In the genomic region with DNA sequence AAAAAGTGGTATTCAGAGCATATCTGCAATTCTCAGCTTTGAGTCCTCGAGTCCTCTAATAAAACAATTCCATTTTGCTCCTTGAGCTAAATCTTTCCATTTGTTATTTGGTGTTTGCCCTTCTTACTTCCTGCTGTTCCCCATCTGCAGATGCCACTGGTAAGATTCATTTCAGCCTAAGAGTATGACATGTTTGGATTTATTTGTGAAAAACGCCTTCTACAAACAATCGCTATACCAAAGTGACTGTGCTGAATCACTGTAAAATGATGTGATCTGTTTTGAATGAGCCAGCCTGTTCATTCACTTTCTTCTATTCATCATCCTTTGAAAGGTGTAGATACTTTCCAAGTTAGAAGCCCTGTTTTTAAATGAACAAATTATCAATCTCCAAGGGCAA, we compare ENCODE assay signal across 16 cellular contexts. TPM values are rescaled to one million over a fixed set of nuclear protein-coding genes. Genes with fewer than 3 reads are reported as not detected.
DNase-seq lines count a peak whose midpoint lies in the region; ATAC-seq and TF ChIP-seq lines count a peak whose summit lies in the region.
"Had no signal": no experiment of that assay in that cellular context is flagged by ENCODE, and none has a peak within 500 bp of the region (broad histone marks: within the 10 kb centered on the region; RNA-seq: fewer than 3 reads in every experiment).

No MANE protein-coding gene starts in this region.

- TF ChIP-seq CTCF in RWPE2 (IDR thresholded peaks at IDR 0.05; ENCODE audit: poor library complexity, severe bottlenecking) (no peak), fibroblast of lung (conservative IDR thresholded peaks at IDR 0.05 in 1 of 2, IDR thresholded peaks at IDR 0.05 in 1 of 2; ENCODE audit: low read depth in 1 of 2, low read length in 2 of 2) (no peak), type B pancreatic cell (conservative IDR thresholded peaks at IDR 0.05) (no peak)

- H3K4me3 Mint-ChIP-seq in type B pancreatic cell (peak overlapping the region; percentile 3), T-cell (no peak overlapping the region)
- H3K4me3 Mint-ChIP-seq in activated CD4-positive, alpha-beta T cell treated with anti-CD3 and anti-CD28 coated beads for 36 hours: no peak overlapping the region
- H3K4me3 Mint-ChIP-seq: activated CD4-positive, alpha-beta memory T cell treated with anti-CD3 and anti-CD28 coated beads for 36 hours had no signal

- no peak overlapping the region for H3K4me3 ChIP-seq in RWPE2 (ENCODE audit: severe bottlenecking)
- H3K4me3 ChIP-seq in fibroblast of lung (replicated peaks in 1 of 4; ENCODE audit: control extremely low read depth in 1 of 4, insufficient read depth in 1 of 4, low read depth in 3 of 4, low read length in 4 of 4): no peak overlapping the region
- H3K4me3 ChIP-seq: adrenal gland, MG63 had no signal

- peak overlapping the region; percentile 48 for H3K4me2 ChIP-seq in fibroblast of lung (ENCODE audit: extremely low read depth, insufficient read depth, low read length)

- H3K36me3 ChIP-seq in RWPE2 (ENCODE audit: low read depth) (no peaks in the 10 kb centered on the region), fibroblast of lung (ENCODE audit: control insufficient read depth, insufficient read depth, low read length) (no peaks in the 10 kb centered on the region)
- H3K36me3 ChIP-seq: adrenal gland, MG63 had no signal

- peak overlapping the region; percentile 7 for H2AFZ ChIP-seq in fibroblast of lung (ENCODE audit: low read length)

- H3K27me3 Mint-ChIP-seq in type B pancreatic cell (peaks cover 35% of the 10 kb centered on the region), T-cell (peaks cover 9 to 18% of the 10 kb centered on the region in 2 donors)
- H3K27me3 Mint-ChIP-seq in activated CD4-positive, alpha-beta T cell treated with anti-CD3 and anti-CD28 coated beads for 36 hours: peaks cover 14% of the 10 kb centered on the region

- H3K4me1 ChIP-seq in RWPE2 (ENCODE audit: insufficient read depth, poor library complexity, severe bottlenecking) (peaks cover 3% of the 10 kb centered on the region), fibroblast of lung (ENCODE audit: control insufficient read depth, extremely low read depth, insufficient read depth, low read length) (no peaks in the 10 kb centered on the region)
- H3K4me1 ChIP-seq: adrenal gland had no signal

- no peaks in the 10 kb centered on the region for H3K36me3 Mint-ChIP-seq in type B pancreatic cell
- H3K36me3 Mint-ChIP-seq in T-cell: no peaks in the 10 kb centered on the region
- no peaks in the 10 kb centered on the region for H3K36me3 Mint-ChIP-seq in activated CD4-positive, alpha-beta T cell treated with anti-CD3 and anti-CD28 coated beads for 36 hours (ENCODE audit: low read depth)
- H3K36me3 Mint-ChIP-seq: activated CD4-positive, alpha-beta memory T cell treated with anti-CD3 and anti-CD28 coated beads for 36 hours had no signal

- ATAC-seq in RWPE2 (ENCODE audit: low read depth): peak; percentile 75
- ATAC-seq in T-cell (replicated peaks in 1 of 4): no peak
- no peak for ATAC-seq in activated CD4-positive, alpha-beta T cell treated with anti-CD3 and anti-CD28 coated beads for 36 hours
- ATAC-seq: left lobe of liver had no signal

- H4K20me1 ChIP-seq in fibroblast of lung (ENCODE audit: control insufficient read depth, extremely low read depth, insufficient read depth, low read length): no peaks in the 10 kb centered on the region

- DNase-seq in HCEC 1CT (peak; percentile 65), RWPE2 (ENCODE audit: low spot score) (no peak), fibroblast of lung (ENCODE audit: low read depth in 2 of 2) (peak; percentile 40 to 69), type B pancreatic cell (ENCODE audit: extremely low spot score, unreplicated experiment) (no peak), T-cell (no peak)
- no peak for DNase-seq in activated CD4-positive, alpha-beta T cell treated with anti-CD3 and anti-CD28 coated beads for 36 hours
- DNase-seq in activated CD4-positive, CD25-positive, alpha-beta regulatory T cell treated with anti-CD3 and anti-CD28 coated beads, Interleukin-2, amount 50 U/mL, for 72 hours: no peak
- DNase-seq: activated CD4-positive, alpha-beta memory T cell treated with anti-CD3 and anti-CD28 coated beads for 36 hours; activated T-cell treated with anti-CD3 and anti-CD28 coated beads, Interleukin-2, amount 50 U/mL, for 48 hours; adrenal gland; hypothalamus; MG63; NK-92 treated with Interleukin-12 subunit alpha and Interleukin-12 subunit beta, amount 100 ng/mL, for 24 hours; SHP77; stimulated activated CD4-positive, alpha-beta T cell treated with anti-CD3 and anti-CD28 coated beads, Interleukin-15, amount 100 ng/mL, for 24 hours had no signal

- CTCF ChIA-PET in T-cell (lab: Charles Lee): interaction anchor here in 1 of 2 donors (0.9 kb wide), 1 partner anchor 17 kb away, joined by 3 read pairs; no protein-coding TSS in a partner anchor
- CTCF ChIA-PET in activated CD4-positive, alpha-beta T cell treated with anti-CD3 and anti-CD28 coated beads for 36 hours (lab: Charles Lee): interaction anchor here (0.8 to 1.4 kb wide), 2 partner anchors 15 to 109 kb away, joined by 3 read pairs; no protein-coding TSS in a partner anchor

- peak overlapping the region; percentile 84 for H3K27ac Mint-ChIP-seq in type B pancreatic cell
- no peak overlapping the region for H3K27ac Mint-ChIP-seq in T-cell
- H3K27ac Mint-ChIP-seq in activated CD4-positive, alpha-beta T cell treated with anti-CD3 and anti-CD28 coated beads for 36 hours: no peak overlapping the region
- H3K27ac Mint-ChIP-seq: activated CD4-positive, alpha-beta memory T cell treated with anti-CD3 and anti-CD28 coated beads for 36 hours had no signal

- H3K4me1 Mint-ChIP-seq in type B pancreatic cell (ENCODE audit: unreplicated experiment) (peaks cover 20% of the 10 kb centered on the region), T-cell (no peaks in the 10 kb centered on the region)
- peaks cover 12% of the 10 kb centered on the region for H3K4me1 Mint-ChIP-seq in activated CD4-positive, alpha-beta T cell treated with anti-CD3 and anti-CD28 coated beads for 36 hours

- H3K9me3 ChIP-seq in RWPE2 (ENCODE audit: severe bottlenecking) (no peaks in the 10 kb centered on the region), fibroblast of lung (ENCODE audit: control insufficient read depth, insufficient read depth, low read depth, low read length) (no peaks in the 10 kb centered on the region)
- H3K9me3 ChIP-seq: adrenal gland, MG63 had no signal

- H3K27ac ChIP-seq in RWPE2 (ENCODE audit: poor library complexity, severe bottlenecking): no peak overlapping the region
- H3K27ac ChIP-seq in fibroblast of lung (ENCODE audit: insufficient read depth, low read length): no peak overlapping the region
- H3K27ac ChIP-seq: adrenal gland had no signal

- H3K9ac ChIP-seq in fibroblast of lung (ENCODE audit: insufficient read depth, low read length): no peak overlapping the region

- no peaks in the 10 kb centered on the region for H3K9me3 Mint-ChIP-seq in type B pancreatic cell
- no peaks in the 10 kb centered on the region for H3K9me3 Mint-ChIP-seq in T-cell
- H3K9me3 Mint-ChIP-seq in activated CD4-positive, alpha-beta T cell treated with anti-CD3 and anti-CD28 coated beads for 36 hours (ENCODE audit: low read depth): no peaks in the 10 kb centered on the region
- H3K9me3 Mint-ChIP-seq: activated CD4-positive, alpha-beta memory T cell treated with anti-CD3 and anti-CD28 coated beads for 36 hours had no signal

- intact Hi-C loops in activated CD4-positive, alpha-beta T cell treated with anti-CD3 and anti-CD28 coated beads for 36 hours (cut with DNase I, micrococcal nuclease): loop anchor here in 1 of 2 experiments (10.0 kb wide), 2 partner anchors 794 to 1746 kb away; partner anchors contain the start of gene NR3C1

- no peaks in the 10 kb centered on the region for H3K79me2 ChIP-seq in fibroblast of lung (ENCODE audit: control insufficient read depth, insufficient read depth, low read length)

- H3K27me3 ChIP-seq in RWPE2 (ENCODE audit: insufficient read depth, poor library complexity, severe bottlenecking) (no peaks in the 10 kb centered on the region), fibroblast of lung (ENCODE audit: control insufficient read depth, insufficient read depth, low read length) (no peaks in the 10 kb centered on the region)
- H3K27me3 ChIP-seq: adrenal gland, MG63 had no signal

- POLR2A ChIA-PET in T-cell (lab: Charles Lee): no interaction called here
- POLR2A ChIA-PET in activated CD4-positive, alpha-beta T cell treated with anti-CD3 and anti-CD28 coated beads for 36 hours (lab: Charles Lee): no interaction called here

RNA-seq across cellular contexts. Expression of gene KCTD16, which starts 27.7 kb away (rescaled TPM):
- total RNA-seq in fibroblast of lung (1.0 and 1.2 TPM in 2 replicates), type B pancreatic cell (ENCODE audit: low replicate concordance) (3.0 and 4.5 TPM in 2 replicates), T-cell (under 1 TPM in 4 of 5 donors, not detected in 1; 0.03 to 0.20 (median 0.10) TPM)
- polyA plus RNA-seq in fibroblast of lung: 0.32 and 0.38 TPM in 2 replicates
- polyA plus RNA-seq in fibroblast of lung (2012): 0.19 and 0.20 TPM in 2 replicates
- 0.52 TPM in 1 of 2 replicates, not detected in the other for polyA minus RNA-seq in fibroblast of lung (ENCODE audit: low replicate concordance)
- under 1 TPM; 0.14 to 0.25 TPM for total RNA-seq in activated CD4-positive, alpha-beta T cell treated with anti-CD3 and anti-CD28 coated beads for 36 hours

RNA-seq across cellular contexts. Expression of gene YIPF5, which starts 27.9 kb away (rescaled TPM):
- total RNA-seq in fibroblast of lung (69.6 and 83.2 TPM in 2 replicates), type B pancreatic cell (ENCODE audit: low replicate concordance) (65.3 and 82.8 TPM in 2 replicates), T-cell (10 to 100 TPM; 32.8 to 47.1 (median 41.2) TPM)
- 110 and 175 TPM in 2 replicates for polyA plus RNA-seq in fibroblast of lung
- polyA plus RNA-seq in fibroblast of lung (2012): 81.7 and 112 TPM in 2 replicates
- 59.6 and 66.4 TPM in 2 replicates for polyA minus RNA-seq in fibroblast of lung (ENCODE audit: low replicate concordance)
- 10 to 100 TPM; 39.1 to 44.2 TPM for total RNA-seq in activated CD4-positive, alpha-beta T cell treated with anti-CD3 and anti-CD28 coated beads for 36 hours

Comparison
In these comparisons a context has a peak if more than half of its experiments do, and no peak if none do; other contexts are left out.
1. DNase-seq: peak in HCEC 1CT (single experiment) and fibroblast of lung (2 of 2); none in RWPE2 (single experiment), type B pancreatic cell (single experiment), T-cell (0 of 34), activated CD4-positive, alpha-beta T cell treated with anti-CD3 and anti-CD28 coated beads for 36 hours (single experiment) and activated CD4-positive, CD25-positive, alpha-beta regulatory T cell treated with anti-CD3 and anti-CD28 coated beads, Interleukin-2, amount 50 U/mL, for 72 hours (single experiment).